14 cellular contexts compared by ENCODE assay signal in the genomic region with DNA sequence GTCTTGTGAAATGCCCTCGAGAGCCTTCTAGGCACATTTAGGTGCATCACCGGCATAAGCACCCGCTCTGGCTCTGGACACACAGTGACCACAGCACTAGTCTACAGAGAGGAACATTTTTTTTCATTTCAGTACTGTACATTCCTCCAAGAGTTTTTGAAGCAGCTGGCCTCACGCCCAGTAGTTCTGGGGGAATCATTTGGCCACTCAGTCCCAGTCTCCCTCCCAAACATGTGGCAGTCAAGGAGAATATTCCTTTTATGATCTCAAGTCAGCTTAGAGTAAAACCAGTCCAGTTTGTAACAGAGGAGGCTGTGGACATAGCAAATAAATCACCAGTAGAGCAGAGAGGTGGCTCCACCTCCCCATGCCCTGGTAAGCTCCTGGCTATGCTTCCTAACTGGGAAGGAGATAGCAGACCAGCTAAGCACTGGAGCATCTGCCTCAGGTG. TPM values are rescaled to one million over a fixed set of nuclear protein-coding genes. Genes with fewer than 3 reads are reported as not detected.
DNase-seq lines count a peak whose midpoint lies in the region; ATAC-seq and TF ChIP-seq lines count a peak whose summit lies in the region.
"Had no signal": no experiment of that assay in that cellular context is flagged by ENCODE, and none has a peak within 500 bp of the region (broad histone marks: within the 10 kb centered on the region; RNA-seq: fewer than 3 reads in every experiment).

No MANE protein-coding gene starts in this region.

- BruUV-seq in mammary epithelial cell (replicated peaks; lab: Mats Ljungman, UMichigan) = no TSS peak
- BruUV-seq in MCF 10A (replicated peaks; lab: Mats Ljungman, UMichigan) = no TSS peak

- CTCF ChIA-PET in mammary epithelial cell (lab: Charles Lee; ENCODE audit: low non-redundant PET) (no interaction called here), MCF 10A (lab: Yijun Ruan, JAX) (interaction anchor here (0.6 to 4.5 kb wide), 6 partner anchors 13 to 648 kb away, joined by 3 to 35 read pairs (median 10); no protein-coding TSS in a partner anchor)

- H4K20me1 ChIP-seq in mammary epithelial cell (ENCODE audit: insufficient read depth, low read length) = no peaks in the 10 kb centered on the region
- no peaks in the 10 kb centered on the region for H4K20me1 ChIP-seq in fibroblast of lung (ENCODE audit: control insufficient read depth, extremely low read depth, insufficient read depth, low read length)

- H3K4me1 ChIP-seq in mammary epithelial cell (ENCODE audit: insufficient read depth, low read length) = peaks cover 24% of the 10 kb centered on the region
- H3K4me1 ChIP-seq in fibroblast of lung (ENCODE audit: control insufficient read depth, extremely low read depth, insufficient read depth, low read length) = peaks cover 10% of the 10 kb centered on the region
- H3K4me1 ChIP-seq in aorta (ENCODE audit: control insufficient read depth in 1 of 2, insufficient read depth in 2 of 2, low read length in 2 of 2) = no peaks in the 10 kb centered on the region

- WGBS in mammary epithelial cell (ENCODE audit: low coverage, missing lambda C conversion rate) = 11% methylated on average over 3 of the region's 4 CpGs
- WGBS in aorta, 2 donors = 14 to 28% methylated on average over 4 of the region's 4 CpGs

- H3K4me1 Mint-ChIP-seq in MCF 10A (ENCODE audit: insufficient read depth, unreplicated experiment) = peaks cover 13% of the 10 kb centered on the region
- H3K4me1 Mint-ChIP-seq: activated naive CD8-positive, alpha-beta T cell treated with anti-CD3 and anti-CD28 coated beads, Interleukin-2, amount 10 ng/mL, durations not matched to agents 7 days and 5 days had no signal

- H3K27me3 Mint-ChIP-seq in MCF 10A (ENCODE audit: insufficient read depth, unreplicated experiment) = no peaks in the 10 kb centered on the region

- dilution Hi-C loops in mammary epithelial cell (cut with HindIII; ENCODE audit: low sequenced_read_pairs) = loop anchor here (5.0 kb wide), 2 partner anchors 52 to 128 kb away; no protein-coding TSS in a partner anchor

- intact Hi-C loops in mammary epithelial cell (cut with micrococcal nuclease) = loop anchor here (2.0 to 5.0 kb wide), 3 partner anchors 57 to 408 kb away; no protein-coding TSS in a partner anchor
- intact Hi-C loops in MCF 10A (cut with micrococcal nuclease) = loop anchor here (10.0 kb wide), 1 partner anchor 695 kb away; no protein-coding TSS in a partner anchor
- intact Hi-C loops in aorta (cut with DNase I) = loop anchor here (5.0 kb wide), 3 partner anchors 43 to 128 kb away; no protein-coding TSS in a partner anchor

- H3K4me3 ChIP-seq in mammary epithelial cell (replicated peaks in 1 of 3; ENCODE audit: insufficient read depth in 1 of 3, low read depth in 2 of 3, low read length in 3 of 3) = no peak overlapping the region
- no peak overlapping the region for H3K4me3 ChIP-seq in fibroblast of lung (replicated peaks in 1 of 4; ENCODE audit: control extremely low read depth in 1 of 4, insufficient read depth in 1 of 4, low read depth in 3 of 4, low read length in 4 of 4)
- H3K4me3 ChIP-seq in aorta (ENCODE audit: low read length in 2 of 2) = no peak overlapping the region

- in situ Hi-C loops in mammary epithelial cell (cut with MboI; ENCODE audit: low sequenced_read_pairs in 2 of 2) = loop anchor here in 1 of 2 donors (5.0 kb wide), 1 partner anchor 123 kb away; no protein-coding TSS in a partner anchor

- no peaks in the 10 kb centered on the region for H3K79me2 ChIP-seq in mammary epithelial cell (ENCODE audit: insufficient read depth, low read length)
- H3K79me2 ChIP-seq in fibroblast of lung (ENCODE audit: control insufficient read depth, insufficient read depth, low read length) = no peaks in the 10 kb centered on the region

- POLR2A ChIA-PET in MCF 10A (lab: Yijun Ruan, JAX) = interaction anchor here (0.6 to 0.7 kb wide), 2 partner anchors 124 to 130 kb away, joined by 3 read pairs; no protein-coding TSS in a partner anchor

- no peaks in the 10 kb centered on the region for H3K36me3 Mint-ChIP-seq in MCF 10A (ENCODE audit: insufficient read depth, unreplicated experiment)
- H3K36me3 Mint-ChIP-seq: activated naive CD8-positive, alpha-beta T cell treated with anti-CD3 and anti-CD28 coated beads, Interleukin-2, amount 10 ng/mL, durations not matched to agents 7 days and 5 days had no signal

- no peak overlapping the region for H3K4me3 Mint-ChIP-seq in MCF 10A (ENCODE audit: unreplicated experiment)
- H3K4me3 Mint-ChIP-seq: activated CD8-positive, alpha-beta T cell treated with anti-CD3 and anti-CD28 coated beads, Interleukin-2, amount 10 ng/mL, durations not matched to agents 7 days and 5 days; activated naive CD8-positive, alpha-beta T cell treated with anti-CD3 and anti-CD28 coated beads, Interleukin-2, amount 10 ng/mL, durations not matched to agents 7 days and 5 days had no signal

- no peak overlapping the region for H3K4me2 ChIP-seq in mammary epithelial cell (ENCODE audit: insufficient read depth, low read depth, low read length)
- H3K4me2 ChIP-seq in fibroblast of lung (ENCODE audit: extremely low read depth, insufficient read depth, low read length) = peak overlapping the region; percentile 48

- no peaks in the 10 kb centered on the region for H3K9me3 Mint-ChIP-seq in MCF 10A (ENCODE audit: unreplicated experiment)
- H3K9me3 Mint-ChIP-seq: activated naive CD8-positive, alpha-beta T cell treated with anti-CD3 and anti-CD28 coated beads, Interleukin-2, amount 10 ng/mL, durations not matched to agents 7 days and 5 days had no signal

- no peak for TF ChIP-seq CTCF in mammary epithelial cell (conservative IDR thresholded peaks at IDR 0.05 in 1 of 2, IDR thresholded peaks at IDR 0.05 in 1 of 2; ENCODE audit: extremely low read depth in 1 of 2, insufficient read depth in 1 of 2, low read depth in 1 of 2, low read length in 2 of 2)
- TF ChIP-seq CTCF in MCF 10A (IDR thresholded peaks at IDR 0.05; ENCODE audit: unreplicated experiment) = no peak
- no peak for TF ChIP-seq CTCF in fibroblast of lung (conservative IDR thresholded peaks at IDR 0.05 in 1 of 2, IDR thresholded peaks at IDR 0.05 in 1 of 2; ENCODE audit: low read depth in 1 of 2, low read length in 2 of 2)

- H3K27ac Mint-ChIP-seq in MCF 10A (ENCODE audit: low read depth, unreplicated experiment) = no peak overlapping the region
- H3K27ac Mint-ChIP-seq: activated CD8-positive, alpha-beta T cell treated with anti-CD3 and anti-CD28 coated beads, Interleukin-2, amount 10 ng/mL, durations not matched to agents 7 days and 5 days; activated naive CD8-positive, alpha-beta T cell treated with anti-CD3 and anti-CD28 coated beads, Interleukin-2, amount 10 ng/mL, durations not matched to agents 7 days and 5 days had no signal

- H3K27ac ChIP-seq in mammary epithelial cell (ENCODE audit: insufficient read depth, low read depth, low read length) (no peak overlapping the region), fibroblast of lung (ENCODE audit: insufficient read depth, low read length) (no peak overlapping the region), aorta (ENCODE audit: low read depth in 1 of 2, low read length in 2 of 2) (no peak overlapping the region)

- H3K36me3 ChIP-seq in mammary epithelial cell (ENCODE audit: insufficient read depth, low read length) = no peaks in the 10 kb centered on the region
- no peaks in the 10 kb centered on the region for H3K36me3 ChIP-seq in fibroblast of lung (ENCODE audit: control insufficient read depth, insufficient read depth, low read length)
- no peaks in the 10 kb centered on the region for H3K36me3 ChIP-seq in aorta (ENCODE audit: control insufficient read depth in 1 of 2, insufficient read depth in 2 of 2, low read length in 1 of 2)

- no peak overlapping the region for H3K9ac ChIP-seq in mammary epithelial cell (ENCODE audit: insufficient read depth, low read length)
- no peak overlapping the region for H3K9ac ChIP-seq in fibroblast of lung (ENCODE audit: insufficient read depth, low read length)

- DNase-seq in mammary epithelial cell (no peak), MCF 10A (ENCODE audit: unreplicated experiment) (no peak), fibroblast of lung (ENCODE audit: low read depth in 2 of 2) (peak; percentile 73 to 77), myocyte (ENCODE audit: low read depth) (peak; percentile 88), aorta (peak; percentile 84 to 85), NOMO-1 (lab: John Stamatoyannopoulos, UW; ENCODE audit: unreplicated experiment in 2 of 2) (no peak), NCI-H446 treated with DMSO at 0.1 percent for 48 hours (lab: John Stamatoyannopoulos, UW) (no peak), T-helper 1 cell (no peak)
- DNase-seq: activated CD8-positive, alpha-beta T cell treated with anti-CD3 and anti-CD28 coated beads, Interleukin-2, amount 10 ng/mL, durations not matched to agents 7 days and 5 days; activated naive CD8-positive, alpha-beta T cell treated with anti-CD3 and anti-CD28 coated beads, Interleukin-2, amount 10 ng/mL, durations not matched to agents 7 days and 5 days; KG1; midbrain; NCI-H345 had no signal

- H3K9me3 ChIP-seq in mammary epithelial cell (replicated peaks; ENCODE audit: insufficient read depth, low read length) (no peaks in the 10 kb centered on the region), fibroblast of lung (ENCODE audit: control insufficient read depth, insufficient read depth, low read depth, low read length) (no peaks in the 10 kb centered on the region), aorta (ENCODE audit: control insufficient read depth, low read length) (no peaks in the 10 kb centered on the region)

- H2AFZ ChIP-seq in mammary epithelial cell (ENCODE audit: low read depth, low read length) = peak overlapping the region; percentile 30
- H2AFZ ChIP-seq in fibroblast of lung (ENCODE audit: low read length) = no peak overlapping the region

- no peaks in the 10 kb centered on the region for H3K27me3 ChIP-seq in mammary epithelial cell (ENCODE audit: insufficient read depth, low read length)
- no peaks in the 10 kb centered on the region for H3K27me3 ChIP-seq in fibroblast of lung (ENCODE audit: control insufficient read depth, insufficient read depth, low read length)
- H3K27me3 ChIP-seq in aorta (ENCODE audit: control insufficient read depth in 1 of 2, insufficient read depth in 2 of 2, low read length in 1 of 2) = no peaks in the 10 kb centered on the region

- no peak for ATAC-seq in aorta (ENCODE audit: low FRiP score)
- ATAC-seq: activated CD8-positive, alpha-beta T cell treated with anti-CD3 and anti-CD28 coated beads, Interleukin-2, amount 10 ng/mL, durations not matched to agents 7 days and 5 days had no signal

RNA-seq across cellular contexts. Expression of a gene that starts 48.1 kb away (rescaled TPM):
- total RNA-seq in mammary epithelial cell = under 1 TPM; 0.33 to 0.71 TPM
- 0.25 TPM for polyA plus RNA-seq in mammary epithelial cell
- not detected for polyA minus RNA-seq in mammary epithelial cell
- not detected in 2 replicates for total RNA-seq in MCF 10A (2022)
- 11.0 and 25.3 TPM in 2 replicates for total RNA-seq in fibroblast of lung
- polyA plus RNA-seq in fibroblast of lung = 6.0 and 17.8 TPM in 2 replicates
- 4.3 and 13.1 TPM in 2 replicates for polyA plus RNA-seq in fibroblast of lung (2012)
- polyA minus RNA-seq in fibroblast of lung (ENCODE audit: low replicate concordance) = 3.6 and 4.0 TPM in 2 replicates
- total RNA-seq in myocyte = 27.1 and 27.9 TPM in 2 replicates
- 38.1 TPM for polyA plus RNA-seq in myocyte (2012)
- total RNA-seq in aorta = 10 to 100 TPM; 10.9 to 21.5 TPM
- polyA plus RNA-seq in aorta = 1 to 10 TPM; 4.4 to 8.7 TPM
- total RNA-seq: activated CD8-positive, alpha-beta T cell treated with anti-CD3 and anti-CD28 coated beads, Interleukin-2, amount 10 ng/mL, durations not matched to agents 7 days and 5 days; activated naive CD8-positive, alpha-beta T cell treated with anti-CD3 and anti-CD28 coated beads, Interleukin-2, amount 10 ng/mL, durations not matched to agents 7 days and 5 days; G401 had no signal

Comparison
In these comparisons a context has a peak if more than half of its experiments do, and no peak if none do; other contexts are left out.
1. DNase-seq: peak in fibroblast of lung (2 of 2), myocyte (single experiment) and aorta (2 of 2); none in mammary epithelial cell (single experiment), MCF 10A (single experiment), NOMO-1 (0 of 2), NCI-H446 treated with DMSO at 0.1 percent for 48 hours (single experiment) and T-helper 1 cell (0 of 5).